Comparison of ENCODE assay signal across 8 cellular contexts in the genomic region with DNA sequence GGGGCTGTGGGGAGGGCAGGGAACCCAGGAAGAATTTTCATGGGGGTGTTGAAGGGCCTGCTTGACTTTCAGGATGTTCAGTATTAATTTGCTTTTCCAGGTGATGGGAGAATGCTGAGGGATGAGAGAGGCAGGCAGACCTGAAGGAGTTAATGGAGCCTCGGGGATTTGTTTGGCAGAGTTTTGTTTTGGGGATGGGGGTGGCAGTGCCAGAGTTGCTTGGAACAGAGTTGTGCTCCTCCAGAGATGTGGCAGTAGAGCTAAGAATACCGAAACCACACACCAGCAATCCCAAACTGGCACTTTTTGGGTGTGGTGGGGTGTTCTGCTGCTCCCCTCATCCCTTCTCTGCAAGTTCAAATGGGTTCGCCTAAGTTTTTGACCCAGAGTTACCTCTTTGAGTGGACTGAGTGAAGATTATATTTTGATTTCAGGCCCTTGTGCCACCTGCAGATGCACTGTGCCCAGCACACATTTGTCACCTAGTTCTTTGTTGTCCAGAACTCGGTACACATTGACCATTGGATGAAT. TPM values are rescaled to one million over a fixed set of nuclear protein-coding genes. Genes with fewer than 3 reads are reported as not detected.
DNase-seq lines count a peak whose midpoint lies in the region; ATAC-seq and TF ChIP-seq lines count a peak whose summit lies in the region.

No MANE protein-coding gene starts in this region.

- H3K4me3 ChIP-seq in iPS DF 6.9 (ENCODE audit: low read length), result peak overlapping the region; percentile 96; the same call in 1 of the 2 replicates
- H3K4me3 ChIP-seq in skeletal muscle satellite cell (ENCODE audit: low read length), result peak overlapping the region; percentile 89
- H3K4me3 ChIP-seq in body of pancreas, result no peak overlapping the region

- no peak for ATAC-seq in body of pancreas

- intact Hi-C loops in activated T-helper 2 cell treated with anti-CD3 and anti-CD28 coated beads, Interferon-gamma antibody, Interleukin-2, Interleukin-4, amounts not matched to agents 10 μg/mL and 5 μg/mL and 100 μg/mL, durations not matched to agents 14 hours and 24 hours and 36 hours (cut with micrococcal nuclease), result loop anchor here (5.0 kb wide), 1 partner anchor 161 kb away; no protein-coding TSS in a partner anchor
- intact Hi-C loops in body of pancreas (cut with DNase I), result no loop called here

- H4K5ac ChIP-seq in H9 (ENCODE audit: insufficient read length, low read depth, low read length), result no peak overlapping the region

- no peaks in the 10 kb centered on the region for H3K9me3 Mint-ChIP-seq in H9
- H3K9me3 Mint-ChIP-seq in activated T-helper 2 cell treated with anti-CD3 and anti-CD28 coated beads, Interferon-gamma antibody, Interleukin-2, Interleukin-4, amounts not matched to agents 10 μg/mL and 5 μg/mL and 100 μg/mL, durations not matched to agents 14 hours and 24 hours and 36 hours, result no peaks in the 10 kb centered on the region

- no peak overlapping the region for H2BK5ac ChIP-seq in H9 (ENCODE audit: insufficient read length, low read length)

- no peak overlapping the region for H2BK20ac ChIP-seq in H9 (ENCODE audit: low read depth, low read length, poor library complexity, severe bottlenecking)

- WGBS in H9 (ENCODE audit: extremely low coverage, insufficient read length, low lambda C conversion rate), result no CpG with 5 or more reads among the region's 4 CpGs
- WGBS in iPS DF 6.9 (ENCODE audit: insufficient coverage, insufficient read length), result no CpG with 5 or more reads among the region's 4 CpGs
- WGBS in body of pancreas, 2 donors, result 34 to 38% methylated on average over 4 of the region's 4 CpGs

- H3K4me2 ChIP-seq in H9 (ENCODE audit: insufficient read depth, insufficient read length, low read length) (peak overlapping the region; percentile 83), skeletal muscle satellite cell (ENCODE audit: low read length) (peak overlapping the region; percentile 98)

- no peak overlapping the region for H3K23ac ChIP-seq in H9 (ENCODE audit: insufficient read length, low read depth, low read length)

- no peak overlapping the region for H2BK120ac ChIP-seq in H9 (ENCODE audit: low read depth, low read length, poor library complexity, severe bottlenecking)

- no peaks in the 10 kb centered on the region for H3K79me1 ChIP-seq in H9 (ENCODE audit: insufficient read depth, low read depth, low read length, poor library complexity, severe bottlenecking)

- H3T11ph ChIP-seq in H9 (ENCODE audit: low read length), result no peak overlapping the region

- no peak overlapping the region for H3K18ac ChIP-seq in H9 (ENCODE audit: insufficient read length, low read depth, low read length)

- H3K56ac ChIP-seq in H9 (ENCODE audit: insufficient read length, low read depth, low read length), result no peak overlapping the region

- H4K91ac ChIP-seq in H9 (ENCODE audit: insufficient read length, low read depth, low read length), result no peak overlapping the region

- no peak overlapping the region for H3K14ac ChIP-seq in H9 (ENCODE audit: insufficient read depth, low read length)

- no peak overlapping the region for H3K9ac ChIP-seq in H9 (ENCODE audit: extremely low read depth, insufficient read length, low read length)
- peak overlapping the region; percentile 81 for H3K9ac ChIP-seq in skeletal muscle satellite cell (ENCODE audit: low read depth, low read length)

- no peak overlapping the region for H2AK5ac ChIP-seq in H9 (ENCODE audit: insufficient read length, low read length)

- H3K4me3 Mint-ChIP-seq in H9, result peak overlapping the region; percentile 69 to 84
- H3K4me3 Mint-ChIP-seq in activated T-helper 2 cell treated with anti-CD3 and anti-CD28 coated beads, Interferon-gamma antibody, Interleukin-2, Interleukin-4, amounts not matched to agents 10 μg/mL and 5 μg/mL and 100 μg/mL, durations not matched to agents 14 hours and 24 hours and 36 hours (ENCODE audit: low read depth), result peak overlapping the region; percentile 84

- H3K36me3 ChIP-seq in iPS DF 6.9 (ENCODE audit: control insufficient read depth, insufficient read depth, low read length) (no peaks in the 10 kb centered on the region), skeletal muscle satellite cell (ENCODE audit: insufficient read depth, low read length) (no peaks in the 10 kb centered on the region), body of pancreas (replicated peaks in 1 of 2; ENCODE audit: insufficient read depth in 1 of 2, low read depth in 2 of 2) (no peaks in the 10 kb centered on the region)

- peaks cover 61% of the 10 kb centered on the region for H3K27me3 Mint-ChIP-seq in H9 (ENCODE audit: low read depth)
- H3K27me3 Mint-ChIP-seq in activated T-helper 2 cell treated with anti-CD3 and anti-CD28 coated beads, Interferon-gamma antibody, Interleukin-2, Interleukin-4, amounts not matched to agents 10 μg/mL and 5 μg/mL and 100 μg/mL, durations not matched to agents 14 hours and 24 hours and 36 hours (ENCODE audit: low read depth), result peaks cover 61% of the 10 kb centered on the region

- H3K27ac Mint-ChIP-seq in H9, result peak overlapping the region in 1 of 3 experiments; percentile 41; a peak in 1 of 7 replicates
- H3K27ac Mint-ChIP-seq in activated T-helper 2 cell treated with anti-CD3 and anti-CD28 coated beads, Interferon-gamma antibody, Interleukin-2, Interleukin-4, amounts not matched to agents 10 μg/mL and 5 μg/mL and 100 μg/mL, durations not matched to agents 14 hours and 24 hours and 36 hours, result peak overlapping the region; percentile 58

- TF ChIP-seq POLR2A in body of pancreas (IDR thresholded peaks at IDR 0.05), result no peak

- H3K4me1 ChIP-seq in H9 (ENCODE audit: insufficient read depth, low read length) (no peaks in the 10 kb centered on the region), iPS DF 6.9 (ENCODE audit: control insufficient read depth, insufficient read depth, low read length) (peaks cover 7% of the 10 kb centered on the region; the same call in 1 of the 2 replicates), skeletal muscle satellite cell (ENCODE audit: control insufficient read depth, insufficient read depth, low read length) (peaks cover 9% of the 10 kb centered on the region), body of pancreas (peaks cover 21% of the 10 kb centered on the region)

- no peak overlapping the region for H3K4ac ChIP-seq in H9 (ENCODE audit: low read depth, low read length)

- H3K27me3 ChIP-seq in H9 (ENCODE audit: insufficient read depth, low read length) (peaks cover 15% of the 10 kb centered on the region; the same call in 1 of the 2 replicates), iPS DF 6.9 (ENCODE audit: control insufficient read depth, insufficient read depth, low read length) (peaks cover 12% of the 10 kb centered on the region), skeletal muscle satellite cell (ENCODE audit: control insufficient read depth, insufficient read depth, low read length) (peaks cover 33% of the 10 kb centered on the region), body of pancreas (no peaks in the 10 kb centered on the region)

- TF ChIP-seq CTCF in H9 (conservative IDR thresholded peaks at IDR 0.05) (no peak), body of pancreas (IDR thresholded peaks at IDR 0.05) (no peak)

- no peak overlapping the region for H2BK15ac ChIP-seq in H9 (ENCODE audit: low read depth, low read length)

- H3K79me2 ChIP-seq in H9 (ENCODE audit: insufficient read depth, low read length), result no peaks in the 10 kb centered on the region

- H3K27ac ChIP-seq in H9 (ENCODE audit: insufficient read length, low read depth, low read length) (no peak overlapping the region), iPS DF 6.9 (ENCODE audit: low read length) (no peak overlapping the region), body of pancreas (peak overlapping the region in 2 of 4 donors; percentile 75 to 83)

- no peak overlapping the region for H4K8ac ChIP-seq in H9 (replicated peaks; ENCODE audit: insufficient read length, low read depth, low read length)

- H3K9me3 ChIP-seq in H9 (ENCODE audit: control insufficient read depth, low read depth, low read length) (no peaks in the 10 kb centered on the region), iPS DF 6.9 (ENCODE audit: control insufficient read depth, insufficient read depth, low read length) (no peaks in the 10 kb centered on the region), skeletal muscle satellite cell (replicated peaks; ENCODE audit: low read length) (no peaks in the 10 kb centered on the region), body of pancreas (no peaks in the 10 kb centered on the region)

- no peak overlapping the region for H2BK12ac ChIP-seq in H9 (ENCODE audit: insufficient read length, low read depth, low read length)

- H3K4me1 Mint-ChIP-seq in H9, result peaks cover 40 to 54% of the 10 kb centered on the region in 2 experiments
- peaks cover 9% of the 10 kb centered on the region for H3K4me1 Mint-ChIP-seq in activated T-helper 2 cell treated with anti-CD3 and anti-CD28 coated beads, Interferon-gamma antibody, Interleukin-2, Interleukin-4, amounts not matched to agents 10 μg/mL and 5 μg/mL and 100 μg/mL, durations not matched to agents 14 hours and 24 hours and 36 hours (ENCODE audit: low read depth)

- DNase-seq in H9, result no peak
- no peak for DNase-seq in activated T-helper 2 cell treated with anti-CD3 and anti-CD28 coated beads, Interferon-gamma antibody, Interleukin-2, Interleukin-4, amounts not matched to agents 10 μg/mL and 5 μg/mL and 100 μg/mL, durations not matched to agents 14 hours and 24 hours and 36 hours (ENCODE audit: low spot score)
- no peak for DNase-seq in iPS DF 6.9 (ENCODE audit: low read depth, low spot score)
- DNase-seq in NCI-H1417 (lab: John Stamatoyannopoulos, UW), result no peak
- no peak for DNase-seq in RKO (ENCODE audit: low spot score)
- DNase-seq in HUDEP-2 (lab: John Stamatoyannopoulos, UW; ENCODE audit: unreplicated experiment in 76 of 76), result no peak
- no peak for DNase-seq in body of pancreas

- H3K36me3 Mint-ChIP-seq in H9 (ENCODE audit: insufficient read depth in 1 of 3, low read depth in 3 of 3), result peaks cover 0 to 10% (median 3%) of the 10 kb centered on the region in 3 experiments; a peak in 5 of 7 replicates
- peaks cover 5% of the 10 kb centered on the region for H3K36me3 Mint-ChIP-seq in activated T-helper 2 cell treated with anti-CD3 and anti-CD28 coated beads, Interferon-gamma antibody, Interleukin-2, Interleukin-4, amounts not matched to agents 10 μg/mL and 5 μg/mL and 100 μg/mL, durations not matched to agents 14 hours and 24 hours and 36 hours (ENCODE audit: low read depth)

- H3K23me2 ChIP-seq in H9 (ENCODE audit: insufficient read length, low read depth, low read length, poor library complexity, severe bottlenecking), result peaks cover 20% of the 10 kb centered on the region

- H4K20me1 ChIP-seq in H9 (ENCODE audit: control insufficient read depth, insufficient read depth, insufficient read length), result no peaks in the 10 kb centered on the region

- H2AFZ ChIP-seq in H9 (ENCODE audit: low read length), result no peak overlapping the region

RNA-seq across cellular contexts. Expression of a gene that starts 1.6 kb away (rescaled TPM):
- 3.5 and 4.0 TPM in 2 replicates for total RNA-seq in H9 (2021)
- 4.2 and 5.4 TPM in 2 replicates for total RNA-seq in activated T-helper 2 cell treated with anti-CD3 and anti-CD28 coated beads, Interferon-gamma antibody, Interleukin-2, Interleukin-4, amounts not matched to agents 10 μg/mL and 5 μg/mL and 100 μg/mL, durations not matched to agents 14 hours and 24 hours and 36 hours
- total RNA-seq in skeletal muscle satellite cell (2012; rRNA removed), result 0.76 and 3.7 TPM in 2 replicates
- 10 to 100 TPM; 22.7 to 29.6 TPM for total RNA-seq in body of pancreas

Comparison
In these comparisons a context has a peak if more than half of its experiments do, and no peak if none do; other contexts are left out.
1. H3K4me3 ChIP-seq: peak in iPS DF 6.9 (single experiment) and skeletal muscle satellite cell (single experiment); none in body of pancreas (0 of 2).